ENCODE assay signal across 1 cellular context in genomic region chr20:36384022-36384619, GRCh38.
TF ChIP-seq lines count a peak whose summit lies in the region.

No MANE protein-coding gene starts in this region.

TF ChIP-seq in K562, 482 proteins besides CTCF, POLR2A, EP300 and RAD21 (continued from another document and continues in another):
- TF ChIP-seq TRIM25 (IDR thresholded peaks at IDR 0.05; ENCODE audit: borderline replicate concordance) (no peak), ZNF589 (CRISPR knock-in tag; IDR thresholded peaks at IDR 0.05; ENCODE audit: low read depth) (peak; percentile 84), RCOR1 (IDR thresholded peaks at IDR 0.05; ENCODE audit: borderline replicate concordance in 1 of 2, low read depth in 2 of 2, low read length in 2 of 2) (peak in 1 of 2 experiments; percentile 99; a peak in 2 of 4 replicates), STAG1 (CRISPR knock-in tag; IDR thresholded peaks at IDR 0.05; ENCODE audit: borderline replicate concordance) (peak; percentile 96), ZNF146 (CRISPR knock-in tag; IDR thresholded peaks at IDR 0.05; ENCODE audit: unreplicated experiment) (peak; percentile 81), FOXK1 (CRISPR knock-in tag; IDR thresholded peaks at IDR 0.05; ENCODE audit: borderline replicate concordance) (peak; percentile 100), MEF2D (tag; conservative IDR thresholded peaks at IDR 0.05; ENCODE audit: low read depth) (peak; percentile 64; the same call in 1 of the 2 replicates), ZNF263 (CRISPR knock-in tag; IDR thresholded peaks at IDR 0.05; ENCODE audit: borderline replicate concordance) (peak; percentile 92), NR2C1 (IDR thresholded peaks at IDR 0.05) (peak; percentile 75), NR2C1 (tag; IDR thresholded peaks at IDR 0.05) (peak; percentile 86), HDAC1 (IDR thresholded peaks at IDR 0.05) (peak in 1 of 2 experiments; percentile 96; a peak in 2 of 4 replicates), JUND (IDR thresholded peaks at IDR 0.05; ENCODE audit: borderline replicate concordance, low read depth, low read length) (no peak), JUND (tag; IDR thresholded peaks at IDR 0.05; ENCODE audit: borderline replicate concordance, low read depth, low read length) (peak; percentile 60; the same call in 1 of the 3 replicates), BRF1 (IDR thresholded peaks at IDR 0.05; ENCODE audit: borderline replicate concordance, extremely low read depth, insufficient read length) (no peak), ZNF121 (CRISPR knock-in tag; conservative IDR thresholded peaks at IDR 0.05) (0 out of 2 replicates have a peak, but pooled peaks have one; percentile 22), AFF1 (IDR thresholded peaks at IDR 0.05; ENCODE audit: low read depth in 1 of 2, partially characterized antibody in 2 of 2) (peak in 1 of 2 experiments; percentile 100), FOXA1 (IDR thresholded peaks at IDR 0.05; ENCODE audit: borderline replicate concordance) (no peak), TEAD2 (tag; IDR thresholded peaks at IDR 0.05) (peak; percentile 70), CUX1 (CRISPR knock-in tag; IDR thresholded peaks at IDR 0.05) (peak; percentile 84; the same call in 1 of the 2 replicates), NCOA1 (IDR thresholded peaks at IDR 0.05; ENCODE audit: low read depth) (peak; percentile 100), ZNF445 (CRISPR knock-in tag; IDR thresholded peaks at IDR 0.05; ENCODE audit: low read depth) (no peak), AFF4 (CRISPR knock-in tag; IDR thresholded peaks at IDR 0.05) (peak; percentile 99), MTA1 (IDR thresholded peaks at IDR 0.05; ENCODE audit: borderline replicate concordance) (peak; percentile 51; the same call in 1 of the 2 replicates), SAP30 (IDR thresholded peaks at IDR 0.05; ENCODE audit: borderline replicate concordance, insufficient read depth, low read depth, low read length, poor library complexity, severe bottlenecking) (peak; percentile 88), ZNF197 (CRISPR knock-in tag; IDR thresholded peaks at IDR 0.05; ENCODE audit: low read depth) (peak; percentile 98), E2F8 (IDR thresholded peaks at IDR 0.05; ENCODE audit: low read depth, partially characterized antibody) (peak; percentile 86), ZNF224 (CRISPR knock-in tag; IDR thresholded peaks at IDR 0.05) (peak; percentile 98), ZKSCAN8 (CRISPR knock-in tag; IDR thresholded peaks at IDR 0.05) (peak; percentile 70; the same call in 1 of the 2 replicates), POLR3G (IDR thresholded peaks at IDR 0.05; ENCODE audit: extremely low read depth, insufficient read length, insufficient replicate concordance) (no peak), ELF2 (CRISPR knock-in tag; IDR thresholded peaks at IDR 0.05) (no peak), HDAC2 (IDR thresholded peaks at IDR 0.05) (peak; percentile 99), GMEB1 (CRISPR knock-in tag; IDR thresholded peaks at IDR 0.05) (no peak), POLR2AphosphoS5 (IDR thresholded peaks at IDR 0.05; ENCODE audit: control insufficient read depth, insufficient read depth, low read depth, low read length) (0 out of 2 replicates have a peak, but pooled peaks have one; percentile 19), IRF1 (CRISPR knock-in tag; IDR thresholded peaks at IDR 0.05; ENCODE audit: borderline replicate concordance) (peak; percentile 96; the same call in 1 of the 2 replicates)
